In genomic region chr2:74513605-74514367, GRCh38 we compare ENCODE assay signal across 9 cellular contexts. TPM values are rescaled to one million over a fixed set of nuclear protein-coding genes. Genes with fewer than 3 reads are reported as not detected.
DNase-seq lines count a peak whose midpoint lies in the region; ATAC-seq, FAIRE-seq and TF ChIP-seq lines count a peak whose summit lies in the region.
"Had no signal": no experiment of that assay in that cellular context is flagged by ENCODE, and none has a peak within 500 bp of the region (broad histone marks: within the 10 kb centered on the region; RNA-seq: fewer than 3 reads in every experiment).

No MANE protein-coding gene starts in this region.

- dilution Hi-C loops in endothelial cell of umbilical vein (cut with MboI; ENCODE audit: extremely low pct_ligation_motif_present, low sequenced_read_pairs): no loop called here

- H3K9me2 ChIP-seq in PC-3 (replicated peaks; ENCODE audit: low read length): no peaks in the 10 kb centered on the region

- peak overlapping the region; percentile 69 for H3K4me3 ChIP-seq in PC-3 (ENCODE audit: low read length)
- no peak overlapping the region for H3K4me3 ChIP-seq in endothelial cell of umbilical vein (replicated peaks in 1 of 3; ENCODE audit: insufficient read depth in 1 of 3, low read depth in 1 of 3, low read length in 3 of 3)

- intact Hi-C loops in activated CD4-positive, alpha-beta T cell treated with anti-CD3 and anti-CD28 coated beads, Interleukin-2, amount 10 ng/mL, durations not matched to agents 24 days and 14 days (cut with micrococcal nuclease): loop anchor here (1.0 kb wide), 1 partner anchor 10 kb away; no protein-coding TSS in a partner anchor
- intact Hi-C loops in PC-3 (cut with micrococcal nuclease): no loop called here
- intact Hi-C loops in endothelial cell of umbilical vein (cut with micrococcal nuclease): no loop called here

- H3K27ac ChIP-seq in PC-3 (ENCODE audit: low read length) (no peak overlapping the region), endothelial cell of umbilical vein (ENCODE audit: insufficient read depth, low read depth, low read length) (no peak overlapping the region)

- CTCF ChIA-PET in PC-3 (lab: Charles Lee) (interaction anchor here (0.8 kb wide), 1 partner anchor 30 kb away, joined by 7 read pairs; no protein-coding TSS in a partner anchor), endothelial cell of umbilical vein (lab: Charles Lee) (no interaction called here)

- H3K27ac Mint-ChIP-seq in activated CD4-positive, alpha-beta T cell treated with anti-CD3 and anti-CD28 coated beads, Interleukin-2, amount 10 ng/mL, durations not matched to agents 24 days and 14 days: no peak overlapping the region
- H3K27ac Mint-ChIP-seq in stimulated activated effector memory CD8-positive, alpha-beta T cell treated with anti-CD3 and anti-CD28 coated beads, Interleukin-12 subunit alpha, Interleukin-12 subunit beta, amount 100 ng/mL, for 72 hours: no peak overlapping the region

- POLR2A ChIA-PET in PC-3 (lab: Charles Lee; ENCODE audit: unreplicated experiment): no interaction called here
- POLR2A ChIA-PET in endothelial cell of umbilical vein (lab: Charles Lee): interaction anchor here (0.7 kb wide), 2 partner anchors 12 to 453 kb away, joined by 3 to 4 read pairs; partner anchors contain the start of gene DQX1

- peak overlapping the region; percentile 67 for H3K4me3 Mint-ChIP-seq in activated CD4-positive, alpha-beta T cell treated with anti-CD3 and anti-CD28 coated beads, Interleukin-2, amount 10 ng/mL, durations not matched to agents 24 days and 14 days
- H3K4me3 Mint-ChIP-seq in stimulated activated effector memory CD8-positive, alpha-beta T cell treated with anti-CD3 and anti-CD28 coated beads, Interleukin-12 subunit alpha, Interleukin-12 subunit beta, amount 100 ng/mL, for 72 hours: peak overlapping the region; percentile 73

- H3F3A ChIP-seq in PC-3 (ENCODE audit: low read length, unreplicated experiment): no peaks in the 10 kb centered on the region

- peaks cover 7% of the 10 kb centered on the region for H3K9me3 Mint-ChIP-seq in activated CD4-positive, alpha-beta T cell treated with anti-CD3 and anti-CD28 coated beads, Interleukin-2, amount 10 ng/mL, durations not matched to agents 24 days and 14 days
- H3K9me3 Mint-ChIP-seq in stimulated activated effector memory CD8-positive, alpha-beta T cell treated with anti-CD3 and anti-CD28 coated beads, Interleukin-12 subunit alpha, Interleukin-12 subunit beta, amount 100 ng/mL, for 72 hours: no peaks in the 10 kb centered on the region

- no peaks in the 10 kb centered on the region for H3K79me2 ChIP-seq in PC-3 (ENCODE audit: low read length)
- H3K79me2 ChIP-seq in endothelial cell of umbilical vein (ENCODE audit: control insufficient read depth, insufficient read depth, low read length): no peaks in the 10 kb centered on the region

- peaks cover 9% of the 10 kb centered on the region for H3K36me3 Mint-ChIP-seq in activated CD4-positive, alpha-beta T cell treated with anti-CD3 and anti-CD28 coated beads, Interleukin-2, amount 10 ng/mL, durations not matched to agents 24 days and 14 days (ENCODE audit: low read depth)
- no peaks in the 10 kb centered on the region for H3K36me3 Mint-ChIP-seq in stimulated activated effector memory CD8-positive, alpha-beta T cell treated with anti-CD3 and anti-CD28 coated beads, Interleukin-12 subunit alpha, Interleukin-12 subunit beta, amount 100 ng/mL, for 72 hours

- H3K4me2 ChIP-seq in PC-3 (ENCODE audit: low read length): peak overlapping the region; percentile 82
- no peak overlapping the region for H3K4me2 ChIP-seq in endothelial cell of umbilical vein (ENCODE audit: insufficient read depth, low read length)

- no peak for TF ChIP-seq POLR2A in endothelial cell of umbilical vein (IDR thresholded peaks at IDR 0.05; ENCODE audit: low read depth, low read length)

- peak; percentile 79 for DNase-seq in activated CD4-positive, alpha-beta T cell treated with anti-CD3 and anti-CD28 coated beads, Interleukin-2, amount 10 ng/mL, durations not matched to agents 24 days and 14 days
- no peak for DNase-seq in activated CD4-positive, alpha-beta T cell treated with anti-CD3 and anti-CD28 coated beads, Interleukin-2, amount 50 U/mL, for 4 hours
- DNase-seq in PC-3 (peak; percentile 49), endothelial cell of umbilical vein (ENCODE audit: low read depth, low spot score) (peak; percentile 9), SKM-1 treated with dmso at 0.1 percent for 144 hours (lab: John Stamatoyannopoulos, UW; ENCODE audit: unreplicated experiment) (no peak)
- DNase-seq in stimulated activated effector memory CD8-positive, alpha-beta T cell treated with anti-CD3 and anti-CD28 coated beads, Interleukin-12 subunit alpha, Interleukin-12 subunit beta, amount 100 ng/mL, for 72 hours (ENCODE audit: low spot score in 2 of 2): no peak
- DNase-seq in effector CD8-positive, alpha-beta T cell (lab: John Stamatoyannopoulos, UW): no peak
- DNase-seq: SIG-M5 had no signal

- ATAC-seq in PC-3 (peak; percentile 59), HG02840 (IDR thresholded peaks at IDR 0.05; ENCODE audit: low FRiP score, unreplicated experiment) (no peak)
- peak; percentile 48 for ATAC-seq in stimulated activated effector memory CD8-positive, alpha-beta T cell treated with anti-CD3 and anti-CD28 coated beads, Interleukin-12 subunit alpha, Interleukin-12 subunit beta, amount 100 ng/mL, for 72 hours

- H3K4me1 ChIP-seq in PC-3 (ENCODE audit: insufficient read depth, low read length) (0 out of 2 replicates have a peak, but pooled peaks cover 3% of the 10 kb centered on the region), endothelial cell of umbilical vein (ENCODE audit: control insufficient read depth, extremely low read depth, insufficient read depth, low read length) (peaks cover 7% of the 10 kb centered on the region)

- peaks cover 73% of the 10 kb centered on the region for H3K27me3 Mint-ChIP-seq in activated CD4-positive, alpha-beta T cell treated with anti-CD3 and anti-CD28 coated beads, Interleukin-2, amount 10 ng/mL, durations not matched to agents 24 days and 14 days

- no peak for FAIRE-seq in endothelial cell of umbilical vein (lab: Jason Lieb, UNC)

- H3K27me3 ChIP-seq in PC-3 (ENCODE audit: low read length): no peaks in the 10 kb centered on the region
- peaks cover 80 to 95% of the 10 kb centered on the region in 2 experiments for H3K27me3 ChIP-seq in endothelial cell of umbilical vein (ENCODE audit: control insufficient read depth in 2 of 2, insufficient read depth in 2 of 2, low read length in 2 of 2)

- H3K9ac ChIP-seq in PC-3 (ENCODE audit: low read length): peak overlapping the region; percentile 33; the same call in 1 of the 2 replicates
- H3K9ac ChIP-seq in endothelial cell of umbilical vein (replicated peaks; ENCODE audit: extremely low read depth, insufficient read depth, low read length): no peak overlapping the region

- no peaks in the 10 kb centered on the region for H4K20me1 ChIP-seq in PC-3 (ENCODE audit: low read length)
- H4K20me1 ChIP-seq in endothelial cell of umbilical vein (replicated peaks; ENCODE audit: control insufficient read depth, extremely low read depth, insufficient read depth, low read length): no peaks in the 10 kb centered on the region

- H3K36me3 ChIP-seq in PC-3 (ENCODE audit: low read depth, low read length) (no peaks in the 10 kb centered on the region), endothelial cell of umbilical vein (ENCODE audit: control insufficient read depth in 2 of 2, extremely low read depth in 1 of 2, insufficient read depth in 2 of 2, low read length in 2 of 2) (no peaks in the 10 kb centered on the region)

- H3K4me1 Mint-ChIP-seq in activated CD4-positive, alpha-beta T cell treated with anti-CD3 and anti-CD28 coated beads, Interleukin-2, amount 10 ng/mL, durations not matched to agents 24 days and 14 days: peaks cover 30% of the 10 kb centered on the region
- peaks cover 16% of the 10 kb centered on the region for H3K4me1 Mint-ChIP-seq in stimulated activated effector memory CD8-positive, alpha-beta T cell treated with anti-CD3 and anti-CD28 coated beads, Interleukin-12 subunit alpha, Interleukin-12 subunit beta, amount 100 ng/mL, for 72 hours

- no peaks in the 10 kb centered on the region for H3K9me3 ChIP-seq in PC-3 (ENCODE audit: low read length)
- no peaks in the 10 kb centered on the region for H3K9me3 ChIP-seq in endothelial cell of umbilical vein (replicated peaks; ENCODE audit: control insufficient read depth, insufficient read depth, low read length)

- no TSS peak for BruUV-seq in PC-3 (replicated peaks; lab: Mats Ljungman, UMichigan)
- BruUV-seq in endothelial cell of umbilical vein (replicated peaks; lab: Mats Ljungman, UMichigan): no TSS peak

- no peak for TF ChIP-seq CTCF in PC-3 (conservative IDR thresholded peaks at IDR 0.05; ENCODE audit: low read depth, low read length)
- no peak for TF ChIP-seq CTCF in endothelial cell of umbilical vein (IDR thresholded peaks at IDR 0.05; ENCODE audit: extremely low read depth in 1 of 2, insufficient read depth in 1 of 2, low read depth in 1 of 2, low read length in 2 of 2)

- H2AFZ ChIP-seq in PC-3 (ENCODE audit: low read length): peak overlapping the region; percentile 91
- no peak overlapping the region for H2AFZ ChIP-seq in endothelial cell of umbilical vein (ENCODE audit: low read depth, low read length)

- no peaks in the 10 kb centered on the region for H3K9me1 ChIP-seq in endothelial cell of umbilical vein (replicated peaks; ENCODE audit: control insufficient read depth, extremely low read depth, insufficient read depth, low read length)

RNA-seq across cellular contexts. Expression of gene TLX2, which starts 0.5 kb away (rescaled TPM):
- total RNA-seq in activated CD4-positive, alpha-beta T cell treated with anti-CD3 and anti-CD28 coated beads, Interleukin-2, amount 10 ng/mL, durations not matched to agents 24 days and 14 days: 0.54 and 0.70 TPM in 2 replicates
- 3.1 and 3.4 TPM in 2 replicates for total RNA-seq in PC-3 (2014; rRNA removed)
- not detected in 2 replicates for total RNA-seq in endothelial cell of umbilical vein
- not detected in 2 replicates for polyA plus RNA-seq in endothelial cell of umbilical vein
- not detected in 2 replicates for polyA plus RNA-seq in endothelial cell of umbilical vein (2011; cell fraction: cytosol; rRNA removed)
- polyA plus RNA-seq in endothelial cell of umbilical vein (2011; cell fraction: nucleus; rRNA removed): not detected in 2 replicates
- polyA plus RNA-seq in endothelial cell of umbilical vein (2012): not detected in 2 replicates
- polyA minus RNA-seq in endothelial cell of umbilical vein: not detected in 2 replicates
- polyA minus RNA-seq in endothelial cell of umbilical vein (2011; cell fraction: cytosol; rRNA and poly(A)+ RNA removed): not detected
- not detected in 2 replicates for polyA minus RNA-seq in endothelial cell of umbilical vein (2011; cell fraction: nucleus; rRNA and poly(A)+ RNA removed)

RNA-seq across cellular contexts. Expression of gene PCGF1, which starts 6.3 kb away (rescaled TPM):
- total RNA-seq in activated CD4-positive, alpha-beta T cell treated with anti-CD3 and anti-CD28 coated beads, Interleukin-2, amount 10 ng/mL, durations not matched to agents 24 days and 14 days: 43.3 and 45.8 TPM in 2 replicates
- total RNA-seq in PC-3 (2014; rRNA removed) (31.2 and 35.7 TPM in 2 replicates), endothelial cell of umbilical vein (17.4 and 21.0 TPM in 2 replicates)
- polyA plus RNA-seq in endothelial cell of umbilical vein: 17.4 and 19.2 TPM in 2 replicates
- polyA plus RNA-seq in endothelial cell of umbilical vein (2011; cell fraction: cytosol; rRNA removed): 16.5 and 22.5 TPM in 2 replicates
- polyA plus RNA-seq in endothelial cell of umbilical vein (2011; cell fraction: nucleus; rRNA removed): 26.3 and 54.0 TPM in 2 replicates
- polyA plus RNA-seq in endothelial cell of umbilical vein (2012): 11.9 and 13.2 TPM in 2 replicates
- 23.0 and 29.1 TPM in 2 replicates for polyA minus RNA-seq in endothelial cell of umbilical vein
- polyA minus RNA-seq in endothelial cell of umbilical vein (2011; cell fraction: cytosol; rRNA and poly(A)+ RNA removed): 17.8 TPM
- polyA minus RNA-seq in endothelial cell of umbilical vein (2011; cell fraction: nucleus; rRNA and poly(A)+ RNA removed): 8.8 and 10.1 TPM in 2 replicates

RNA-seq across cellular contexts. Expression of gene DQX1, which starts 12.2 kb away (rescaled TPM):
- 0.59 and 0.68 TPM in 2 replicates for total RNA-seq in activated CD4-positive, alpha-beta T cell treated with anti-CD3 and anti-CD28 coated beads, Interleukin-2, amount 10 ng/mL, durations not matched to agents 24 days and 14 days
- 0.07 and 0.63 TPM in 2 replicates for total RNA-seq in PC-3 (2014; rRNA removed)
- 0.44 and 0.69 TPM in 2 replicates for total RNA-seq in endothelial cell of umbilical vein
- 0.03 and 0.06 TPM in 2 replicates for polyA plus RNA-seq in endothelial cell of umbilical vein
- 0.13 TPM in 1 of 2 replicates, not detected in the other for polyA plus RNA-seq in endothelial cell of umbilical vein (2011; cell fraction: cytosol; rRNA removed)
- polyA plus RNA-seq in endothelial cell of umbilical vein (2011; cell fraction: nucleus; rRNA removed): 1.2 TPM in 2 replicates
- not detected in 2 replicates for polyA plus RNA-seq in endothelial cell of umbilical vein (2012)
- polyA minus RNA-seq in endothelial cell of umbilical vein: not detected in 2 replicates
- polyA minus RNA-seq in endothelial cell of umbilical vein (2011; cell fraction: cytosol; rRNA and poly(A)+ RNA removed): not detected
- polyA minus RNA-seq in endothelial cell of umbilical vein (2011; cell fraction: nucleus; rRNA and poly(A)+ RNA removed): 0.19 TPM in 1 of 2 replicates, not detected in the other

RNA-seq across cellular contexts. Expression of gene LBX2, which starts 14.4 kb away (rescaled TPM):
- total RNA-seq in activated CD4-positive, alpha-beta T cell treated with anti-CD3 and anti-CD28 coated beads, Interleukin-2, amount 10 ng/mL, durations not matched to agents 24 days and 14 days: 0.36 and 0.40 TPM in 2 replicates
- total RNA-seq in PC-3 (2014; rRNA removed): not detected in 2 replicates
- total RNA-seq in endothelial cell of umbilical vein: 3.8 and 4.3 TPM in 2 replicates
- polyA plus RNA-seq in endothelial cell of umbilical vein: 2.8 and 4.0 TPM in 2 replicates
- 1.8 and 2.3 TPM in 2 replicates for polyA plus RNA-seq in endothelial cell of umbilical vein (2011; cell fraction: cytosol; rRNA removed)
- polyA plus RNA-seq in endothelial cell of umbilical vein (2011; cell fraction: nucleus; rRNA removed): 1.6 and 3.3 TPM in 2 replicates
- polyA plus RNA-seq in endothelial cell of umbilical vein (2012): 0.41 and 0.56 TPM in 2 replicates
- 0.27 and 0.68 TPM in 2 replicates for polyA minus RNA-seq in endothelial cell of umbilical vein
- polyA minus RNA-seq in endothelial cell of umbilical vein (2011; cell fraction: cytosol; rRNA and poly(A)+ RNA removed): not detected
- 0.43 and 1.3 TPM in 2 replicates for polyA minus RNA-seq in endothelial cell of umbilical vein (2011; cell fraction: nucleus; rRNA and poly(A)+ RNA removed)

RNA-seq across cellular contexts. Expression of gene AUP1, which starts 15.7 kb away (rescaled TPM):
- total RNA-seq in activated CD4-positive, alpha-beta T cell treated with anti-CD3 and anti-CD28 coated beads, Interleukin-2, amount 10 ng/mL, durations not matched to agents 24 days and 14 days: 170 and 173 TPM in 2 replicates
- 218 and 233 TPM in 2 replicates for total RNA-seq in PC-3 (2014; rRNA removed)
- 103 and 109 TPM in 2 replicates for total RNA-seq in endothelial cell of umbilical vein
- polyA plus RNA-seq in endothelial cell of umbilical vein: 187 and 203 TPM in 2 replicates
- polyA plus RNA-seq in endothelial cell of umbilical vein (2011; cell fraction: cytosol; rRNA removed): 135 and 136 TPM in 2 replicates
- polyA plus RNA-seq in endothelial cell of umbilical vein (2011; cell fraction: nucleus; rRNA removed): 688 and 725 TPM in 2 replicates
- polyA plus RNA-seq in endothelial cell of umbilical vein (2012): 94.6 and 97.7 TPM in 2 replicates
- 75.9 and 98.4 TPM in 2 replicates for polyA minus RNA-seq in endothelial cell of umbilical vein
- polyA minus RNA-seq in endothelial cell of umbilical vein (2011; cell fraction: cytosol; rRNA and poly(A)+ RNA removed): 117 TPM
- 108 and 112 TPM in 2 replicates for polyA minus RNA-seq in endothelial cell of umbilical vein (2011; cell fraction: nucleus; rRNA and poly(A)+ RNA removed)

Comparison
In these comparisons a context has a peak if more than half of its experiments do, and no peak if none do; other contexts are left out.
1. DNase-seq: peak in activated CD4-positive, alpha-beta T cell treated with anti-CD3 and anti-CD28 coated beads, Interleukin-2, amount 10 ng/mL, durations not matched to agents 24 days and 14 days (single experiment), PC-3 (single experiment) and endothelial cell of umbilical vein (single experiment); none in activated CD4-positive, alpha-beta T cell treated with anti-CD3 and anti-CD28 coated beads, Interleukin-2, amount 50 U/mL, for 4 hours (0 of 2), stimulated activated effector memory CD8-positive, alpha-beta T cell treated with anti-CD3 and anti-CD28 coated beads, Interleukin-12 subunit alpha, Interleukin-12 subunit beta, amount 100 ng/mL, for 72 hours (0 of 2), SKM-1 treated with dmso at 0.1 percent for 144 hours (single experiment) and effector CD8-positive, alpha-beta T cell (single experiment).